In genomic region chr1:201819346-201819745, GRCh38 we compare ENCODE assay signal across 19 cellular contexts.
"Had no signal": no experiment of that assay in that cellular context is flagged by ENCODE, and none has a peak within 500 bp of the region (broad histone marks: within the 10 kb centered on the region; RNA-seq: fewer than 3 reads in every experiment).

No MANE protein-coding gene starts in this region.

- H3K4me1 ChIP-seq: gastrocnemius medialis, parathyroid adenoma, right lobe of liver had no signal

- H3K27ac Mint-ChIP-seq: activated CD4-positive, alpha-beta memory T cell treated with anti-CD3 and anti-CD28 coated beads, Interleukin-2, amount 10 ng/mL, durations not matched to agents 7 days and 5 days; activated CD8-positive, alpha-beta memory T cell treated with anti-CD3 and anti-CD28 coated beads, Interleukin-2, amount 10 ng/mL, durations not matched to agents 7 days and 5 days; activated naive CD8-positive, alpha-beta T cell treated with anti-CD3 and anti-CD28 coated beads for 36 hours; activated T-helper 17 cell treated with anti-CD3 and anti-CD28 coated beads, Interleukin-2, amount 50 U/mL, for 72 hours; memory B cell; stimulated activated naive B cell treated with anti-CD40 and anti-IgM and Interleukin-4, amounts not matched to agents 10 μg/mL and 1 μg/mL and 100 μg/mL, for 72 hours; WTC11 had no signal

- H3K4me3 Mint-ChIP-seq: activated CD4-positive, alpha-beta memory T cell treated with anti-CD3 and anti-CD28 coated beads, Interleukin-2, amount 10 ng/mL, durations not matched to agents 7 days and 5 days; activated CD8-positive, alpha-beta memory T cell treated with anti-CD3 and anti-CD28 coated beads, Interleukin-2, amount 10 ng/mL, durations not matched to agents 7 days and 5 days; activated naive CD8-positive, alpha-beta T cell treated with anti-CD3 and anti-CD28 coated beads for 36 hours; activated T-helper 17 cell treated with anti-CD3 and anti-CD28 coated beads, Interleukin-2, amount 50 U/mL, for 72 hours; memory B cell; naive B cell; stimulated activated naive B cell treated with anti-CD40 and anti-IgM and Interleukin-4, amounts not matched to agents 10 μg/mL and 1 μg/mL and 100 μg/mL, for 72 hours; WTC11 had no signal

- H3K27me3 Mint-ChIP-seq: activated CD4-positive, alpha-beta memory T cell treated with anti-CD3 and anti-CD28 coated beads, Interleukin-2, amount 10 ng/mL, durations not matched to agents 7 days and 5 days; activated CD8-positive, alpha-beta memory T cell treated with anti-CD3 and anti-CD28 coated beads, Interleukin-2, amount 10 ng/mL, durations not matched to agents 7 days and 5 days; activated naive CD8-positive, alpha-beta T cell treated with anti-CD3 and anti-CD28 coated beads for 36 hours; activated T-helper 17 cell treated with anti-CD3 and anti-CD28 coated beads, Interleukin-2, amount 50 U/mL, for 72 hours; memory B cell; naive B cell; stimulated activated naive B cell treated with anti-CD40 and anti-IgM and Interleukin-4, amounts not matched to agents 10 μg/mL and 1 μg/mL and 100 μg/mL, for 72 hours had no signal

- ATAC-seq: activated CD8-positive, alpha-beta memory T cell treated with anti-CD3 and anti-CD28 coated beads, Interleukin-2, amount 10 ng/mL, durations not matched to agents 7 days and 5 days; activated T-helper 17 cell treated with anti-CD3 and anti-CD28 coated beads, Interleukin-2, amount 50 U/mL, for 72 hours; gastrocnemius medialis; right lobe of liver; stimulated activated naive B cell treated with anti-CD40 and anti-IgM and Interleukin-4, amounts not matched to agents 10 μg/mL and 1 μg/mL and 100 μg/mL, for 72 hours; WTC11 had no signal

- H3K27ac ChIP-seq: gastrocnemius medialis, parathyroid adenoma, right lobe of liver had no signal

- H3K4me3 ChIP-seq: dorsolateral prefrontal cortex, gastrocnemius medialis, left ventricle myocardium inferior, right lobe of liver had no signal

- H3K9me3 ChIP-seq: gastrocnemius medialis, left ventricle myocardium inferior, right lobe of liver had no signal

- H3K4me1 Mint-ChIP-seq: activated CD4-positive, alpha-beta memory T cell treated with anti-CD3 and anti-CD28 coated beads, Interleukin-2, amount 10 ng/mL, durations not matched to agents 7 days and 5 days; activated CD8-positive, alpha-beta memory T cell treated with anti-CD3 and anti-CD28 coated beads, Interleukin-2, amount 10 ng/mL, durations not matched to agents 7 days and 5 days; activated naive CD8-positive, alpha-beta T cell treated with anti-CD3 and anti-CD28 coated beads for 36 hours; activated T-helper 17 cell treated with anti-CD3 and anti-CD28 coated beads, Interleukin-2, amount 50 U/mL, for 72 hours; memory B cell; naive B cell; stimulated activated naive B cell treated with anti-CD40 and anti-IgM and Interleukin-4, amounts not matched to agents 10 μg/mL and 1 μg/mL and 100 μg/mL, for 72 hours; WTC11 had no signal

- H3K36me3 ChIP-seq: gastrocnemius medialis, right lobe of liver had no signal

- DNase-seq: activated CD4-positive, alpha-beta memory T cell treated with anti-CD3 and anti-CD28 coated beads, Interleukin-2, amount 10 ng/mL, durations not matched to agents 7 days and 5 days; activated CD4-positive, alpha-beta T cell treated with anti-CD3 and anti-CD28 coated beads for 4 hours; activated CD8-positive, alpha-beta memory T cell treated with anti-CD3 and anti-CD28 coated beads, Interleukin-2, amount 10 ng/mL, durations not matched to agents 7 days and 5 days; activated naive CD4-positive, alpha-beta T cell; activated naive CD8-positive, alpha-beta T cell treated with anti-CD3 and anti-CD28 coated beads for 36 hours; amniotic stem cell; dorsolateral prefrontal cortex; gastrocnemius medialis; head of caudate nucleus; left ventricle myocardium inferior; naive B cell; right lobe of liver; stimulated activated naive B cell treated with anti-CD40 and anti-IgM and Interleukin-4, amounts not matched to agents 10 μg/mL and 1 μg/mL and 100 μg/mL, for 72 hours; SW 1271; T-helper 2 cell had no signal

- H3K36me3 Mint-ChIP-seq: activated CD8-positive, alpha-beta memory T cell treated with anti-CD3 and anti-CD28 coated beads, Interleukin-2, amount 10 ng/mL, durations not matched to agents 7 days and 5 days; activated naive CD8-positive, alpha-beta T cell treated with anti-CD3 and anti-CD28 coated beads for 36 hours had no signal

- H3K9me3 Mint-ChIP-seq: activated CD4-positive, alpha-beta memory T cell treated with anti-CD3 and anti-CD28 coated beads, Interleukin-2, amount 10 ng/mL, durations not matched to agents 7 days and 5 days; activated naive CD8-positive, alpha-beta T cell treated with anti-CD3 and anti-CD28 coated beads for 36 hours; activated T-helper 17 cell treated with anti-CD3 and anti-CD28 coated beads, Interleukin-2, amount 50 U/mL, for 72 hours; memory B cell; naive B cell; stimulated activated naive B cell treated with anti-CD40 and anti-IgM and Interleukin-4, amounts not matched to agents 10 μg/mL and 1 μg/mL and 100 μg/mL, for 72 hours; WTC11 had no signal

- H3K27me3 ChIP-seq: dorsolateral prefrontal cortex, gastrocnemius medialis, right lobe of liver had no signal
